In genomic region chr2:238441262-238442114, GRCh38 we compare ENCODE assay signal across 1 cellular context.
TF ChIP-seq lines count a peak whose summit lies in the region.

No MANE protein-coding gene starts in this region.

TF ChIP-seq in HepG2, 621 proteins besides CTCF, POLR2A, EP300 and RAD21 (continued from another document):
- peak; percentile 94 for TF ChIP-seq KMT2A (CRISPR knock-in tag; IDR thresholded peaks at IDR 0.05)
- TF ChIP-seq SMYD3 (CRISPR knock-in tag; IDR thresholded peaks at IDR 0.05) = 0 out of 2 replicates have a peak, but pooled peaks have one; percentile 67
- TF ChIP-seq KDM1A (CRISPR knock-in tag; IDR thresholded peaks at IDR 0.05) = no peak
- TF ChIP-seq ISL2 (CRISPR knock-in tag; IDR thresholded peaks at IDR 0.05) = peak; percentile 42; the same call in 1 of the 2 replicates
- 0 out of 2 replicates have a peak, but pooled peaks have one; percentile 40 for TF ChIP-seq POGK (CRISPR knock-in tag; conservative IDR thresholded peaks at IDR 0.05)
- TF ChIP-seq FOXP4 (CRISPR knock-in tag; IDR thresholded peaks at IDR 0.05) = peak; percentile 92
- no peak for TF ChIP-seq BORCS8-MEF2B (CRISPR knock-in tag; IDR thresholded peaks at IDR 0.05)
- TF ChIP-seq NFYB (CRISPR knock-in tag; IDR thresholded peaks at IDR 0.05) = 0 out of 2 replicates have a peak, but pooled peaks have one; percentile 9
- TF ChIP-seq MYC (CRISPR knock-in tag; IDR thresholded peaks at IDR 0.05; ENCODE audit: borderline replicate concordance) = peak; percentile 96
- peak; percentile 47; the same call in 1 of the 2 replicates for TF ChIP-seq ELF1 (CRISPR knock-in tag; IDR thresholded peaks at IDR 0.05)
- TF ChIP-seq AHR (CRISPR knock-in tag; IDR thresholded peaks at IDR 0.05) = 0 out of 2 replicates have a peak, but pooled peaks have one; percentile 26
- peak; percentile 92 for TF ChIP-seq HNF4A (CRISPR knock-in tag; IDR thresholded peaks at IDR 0.05)
- no peak for TF ChIP-seq RARG (CRISPR knock-in tag; IDR thresholded peaks at IDR 0.05; ENCODE audit: low read depth)
- TF ChIP-seq ZNF503 (CRISPR knock-in tag; IDR thresholded peaks at IDR 0.05) = peak; percentile 65; the same call in 1 of the 2 replicates
- peak; percentile 39; the same call in 1 of the 2 replicates for TF ChIP-seq FOXK1 (CRISPR knock-in tag; IDR thresholded peaks at IDR 0.05; ENCODE audit: borderline replicate concordance, low read depth)
- TF ChIP-seq ZNF552 (CRISPR knock-in tag; IDR thresholded peaks at IDR 0.05; ENCODE audit: borderline replicate concordance) = peak; percentile 8; the same call in 1 of the 2 replicates
- peak; percentile 97 for TF ChIP-seq ZNF768 (CRISPR knock-in tag; IDR thresholded peaks at IDR 0.05)
- peak; percentile 92 for TF ChIP-seq ZNF124 (CRISPR knock-in tag; IDR thresholded peaks at IDR 0.05)
- TF ChIP-seq ATF2 (CRISPR knock-in tag; IDR thresholded peaks at IDR 0.05) = peak; percentile 85; the same call in 1 of the 2 replicates
- no peak for TF ChIP-seq SMARCC2 (IDR thresholded peaks at IDR 0.05)
- TF ChIP-seq ZNF30 (CRISPR knock-in tag; IDR thresholded peaks at IDR 0.05) = no peak
- 0 out of 2 replicates have a peak, but pooled peaks have one; percentile 48 for TF ChIP-seq SALL2 (CRISPR knock-in tag; IDR thresholded peaks at IDR 0.05)
- no peak for TF ChIP-seq FOXA1 (IDR thresholded peaks at IDR 0.05)
- TF ChIP-seq FOXA1 (CRISPR knock-in tag; IDR thresholded peaks at IDR 0.05) = peak; percentile 79
- 0 out of 2 replicates have a peak, but pooled peaks have one; percentile 50 for TF ChIP-seq PAX8 (CRISPR knock-in tag; IDR thresholded peaks at IDR 0.05; ENCODE audit: borderline replicate concordance)
- TF ChIP-seq ZNF121 (CRISPR knock-in tag; IDR thresholded peaks at IDR 0.05) = peak; percentile 92
- peak; percentile 59; the same call in 1 of the 2 replicates for TF ChIP-seq NR2F2 (IDR thresholded peaks at IDR 0.05; ENCODE audit: borderline replicate concordance, low read depth)
